In genomic region chr19:29516358-29516725, GRCh38 we compare ENCODE assay signal across 26 cellular contexts. TPM values are rescaled to one million over a fixed set of nuclear protein-coding genes. Genes with fewer than 3 reads are reported as not detected.
"Had no signal": no experiment of that assay in that cellular context is flagged by ENCODE, and none has a peak within 500 bp of the region (broad histone marks: within the 10 kb centered on the region; RNA-seq: fewer than 3 reads in every experiment).

No MANE protein-coding gene starts in this region.

- H3K36me3 ChIP-seq: brain microvascular endothelial cell, SJSA1 had no signal

- FAIRE-seq: TTC549 had no signal

- H3K27me3 ChIP-seq: brain microvascular endothelial cell, SJSA1 had no signal

- H3K36me3 Mint-ChIP-seq: activated naive CD4-positive, alpha-beta T cell treated with anti-CD3 and anti-CD28 coated beads, Interleukin-2, amount 50 U/mL, for 24 hours had no signal

- H3K4me3 ChIP-seq: SJSA1 had no signal

- ATAC-seq: activated CD8-positive, alpha-beta T cell treated with anti-CD3 and anti-CD28 coated beads, Interleukin-2, amount 10 ng/mL, durations not matched to agents 7 days and 5 days; activated naive CD8-positive, alpha-beta T cell treated with anti-CD3 and anti-CD28 coated beads, Interleukin-2, amount 50 U/mL, for 24 hours had no signal

- H3K9me3 ChIP-seq: SJSA1, SK-N-SH had no signal

- H3K4me1 Mint-ChIP-seq: activated CD4-positive, alpha-beta T cell treated with anti-CD3 and anti-CD28 coated beads, Interleukin-2, amount 10 ng/mL, durations not matched to agents 7 days and 5 days; activated naive CD4-positive, alpha-beta T cell treated with anti-CD3 and anti-CD28 coated beads, Interleukin-2, amount 50 U/mL, for 24 hours; activated naive CD8-positive, alpha-beta T cell treated with anti-CD3 and anti-CD28 coated beads, Interleukin-2, amount 50 U/mL, for 24 hours had no signal

- H3K27ac ChIP-seq: brain microvascular endothelial cell, SJSA1 had no signal

- DNase-seq: activated CD4-positive, alpha-beta T cell treated with anti-CD3 and anti-CD28 coated beads, Interleukin-2, amount 10 ng/mL, durations not matched to agents 7 days and 5 days; activated CD4-positive, alpha-beta T cell treated with anti-CD3 and anti-CD28 coated beads, Interleukin-2, amount 50 U/mL, for 48 hours; activated CD8-positive, alpha-beta T cell treated with anti-CD3 and anti-CD28 coated beads, Interleukin-2, amount 10 ng/mL, durations not matched to agents 7 days and 5 days; activated effector memory CD4-positive, alpha-beta T cell treated with Interleukin-2 at 50 U/mL for 16 hours; activated naive CD8-positive, alpha-beta T cell treated with anti-CD3 and anti-CD28 coated beads, Interleukin-2, amount 50 U/mL, for 24 hours; activated T-cell treated with anti-CD3 and anti-CD28 coated beads, Interleukin-2, amount 50 U/mL, for 48 hours; brain microvascular endothelial cell; KG1; MM.1S; MV-4-11; NCI-H1092; NCI-H1436 treated with DMSO at 0.1 percent for 48 hours; NCI-H1694 treated with DMSO at 0.1 percent for 48 hours; NCI-H2029; NCI-H345; NCI-H524 treated with DMSO at 0.1 percent for 48 hours; SHP77 treated with DMSO at 0.1 percent for 48 hours; SK-N-SH had no signal

- H3K4me1 ChIP-seq: SJSA1 had no signal

- H3K9ac ChIP-seq: SK-N-SH had no signal

- H3K9me3 Mint-ChIP-seq: activated CD4-positive, alpha-beta T cell treated with anti-CD3 and anti-CD28 coated beads, Interleukin-2, amount 10 ng/mL, durations not matched to agents 7 days and 5 days; activated naive CD4-positive, alpha-beta T cell treated with anti-CD3 and anti-CD28 coated beads, Interleukin-2, amount 50 U/mL, for 24 hours; activated naive CD8-positive, alpha-beta T cell treated with anti-CD3 and anti-CD28 coated beads, Interleukin-2, amount 50 U/mL, for 24 hours; T-helper 1 cell treated with Interleukin-12 subunit alpha and Interleukin-12 subunit beta and Interleukin-4 antibody, amounts not matched to agents 30 μg/mL and 1 μg/mL, for 36 hours; T-helper 2 cell treated with Interferon-gamma antibody and Interleukin-4, amounts not matched to agents 5 μg/mL and 100 μg/mL, for 36 hours had no signal

- H3K27ac Mint-ChIP-seq: activated CD4-positive, alpha-beta T cell treated with anti-CD3 and anti-CD28 coated beads, Interleukin-2, amount 10 ng/mL, durations not matched to agents 7 days and 5 days; activated CD8-positive, alpha-beta T cell treated with anti-CD3 and anti-CD28 coated beads, Interleukin-2, amount 10 ng/mL, durations not matched to agents 7 days and 5 days; activated naive CD4-positive, alpha-beta T cell treated with anti-CD3 and anti-CD28 coated beads, Interleukin-2, amount 50 U/mL, for 24 hours; activated naive CD8-positive, alpha-beta T cell treated with anti-CD3 and anti-CD28 coated beads, Interleukin-2, amount 50 U/mL, for 24 hours; T-helper 1 cell treated with Interleukin-12 subunit alpha and Interleukin-12 subunit beta and Interleukin-4 antibody, amounts not matched to agents 30 μg/mL and 1 μg/mL, for 36 hours; T-helper 2 cell treated with Interferon-gamma antibody and Interleukin-4, amounts not matched to agents 5 μg/mL and 100 μg/mL, for 36 hours had no signal

- H3K4me3 Mint-ChIP-seq: activated CD4-positive, alpha-beta T cell treated with anti-CD3 and anti-CD28 coated beads, Interleukin-2, amount 10 ng/mL, durations not matched to agents 7 days and 5 days; activated CD8-positive, alpha-beta T cell treated with anti-CD3 and anti-CD28 coated beads, Interleukin-2, amount 10 ng/mL, durations not matched to agents 7 days and 5 days; activated naive CD4-positive, alpha-beta T cell treated with anti-CD3 and anti-CD28 coated beads, Interleukin-2, amount 50 U/mL, for 24 hours; activated naive CD8-positive, alpha-beta T cell treated with anti-CD3 and anti-CD28 coated beads, Interleukin-2, amount 50 U/mL, for 24 hours; T-helper 1 cell treated with Interleukin-12 subunit alpha and Interleukin-12 subunit beta and Interleukin-4 antibody, amounts not matched to agents 30 μg/mL and 1 μg/mL, for 36 hours; T-helper 2 cell treated with Interferon-gamma antibody and Interleukin-4, amounts not matched to agents 5 μg/mL and 100 μg/mL, for 36 hours had no signal

RNA-seq across cellular contexts. Expression of gene VSTM2B, which starts 9.5 kb away (rescaled TPM):
- total RNA-seq: activated CD4-positive, alpha-beta T cell treated with anti-CD3 and anti-CD28 coated beads, Interleukin-2, amount 10 ng/mL, durations not matched to agents 7 days and 5 days; activated CD8-positive, alpha-beta T cell treated with anti-CD3 and anti-CD28 coated beads, Interleukin-2, amount 10 ng/mL, durations not matched to agents 7 days and 5 days; aorta; NCI-H460; RPMI7951; SJSA1 had no signal
- polyA plus RNA-seq: aorta, SK-N-SH had no signal
